Comparison of ENCODE assay signal across 8 cellular contexts in genomic region chr17:44557653-44558285, GRCh38. TPM values are rescaled to one million over a fixed set of nuclear protein-coding genes. Genes with fewer than 3 reads are reported as not detected.
DNase-seq lines count a peak whose midpoint lies in the region; ATAC-seq and TF ChIP-seq lines count a peak whose summit lies in the region.

No MANE protein-coding gene starts in this region.

- no peak overlapping the region for H3K27ac Mint-ChIP-seq in activated CD8-positive, alpha-beta memory T cell treated with anti-CD3 and anti-CD28 coated beads, Interleukin-2, amount 10 ng/mL, durations not matched to agents 7 days and 5 days
- H3K27ac Mint-ChIP-seq in neural progenitor cell, result peak overlapping the region; percentile 97

- H4K20me1 ChIP-seq in fibroblast of lung (ENCODE audit: control insufficient read depth, extremely low read depth, insufficient read depth, low read length), result no peaks in the 10 kb centered on the region
- H4K20me1 ChIP-seq in neural progenitor cell (ENCODE audit: low read depth), result peaks cover 52% of the 10 kb centered on the region

- H3K4me1 Mint-ChIP-seq in activated CD8-positive, alpha-beta memory T cell treated with anti-CD3 and anti-CD28 coated beads, Interleukin-2, amount 10 ng/mL, durations not matched to agents 7 days and 5 days, result peaks cover 21% of the 10 kb centered on the region
- peaks cover 65% of the 10 kb centered on the region for H3K4me1 Mint-ChIP-seq in neural progenitor cell

- peaks cover 2% of the 10 kb centered on the region for H3K9me3 ChIP-seq in fibroblast of lung (ENCODE audit: control insufficient read depth, insufficient read depth, low read depth, low read length)
- no peaks in the 10 kb centered on the region for H3K9me3 ChIP-seq in neural progenitor cell (ENCODE audit: low read depth)

- DNase-seq in Daoy (ENCODE audit: low read depth), result peak; percentile 62
- DNase-seq in LHCN-M2 (ENCODE audit: low read depth), result peak; percentile 62
- DNase-seq in activated CD8-positive, alpha-beta memory T cell treated with anti-CD3 and anti-CD28 coated beads, Interleukin-2, amount 10 ng/mL, durations not matched to agents 7 days and 5 days, result peak; percentile 47
- peak; percentile 73 to 78 for DNase-seq in fibroblast of lung (ENCODE audit: low read depth in 2 of 2)
- DNase-seq in neural progenitor cell (ENCODE audit: low spot score), result peak; percentile 79
- DNase-seq in cerebellar nuclear complex (lab: John Stamatoyannopoulos, UW), result no peak
- no peak for DNase-seq in kidney glomerular epithelial cell (lab: John Stamatoyannopoulos, UW)

- no peaks in the 10 kb centered on the region for H3K9me3 Mint-ChIP-seq in activated CD8-positive, alpha-beta memory T cell treated with anti-CD3 and anti-CD28 coated beads, Interleukin-2, amount 10 ng/mL, durations not matched to agents 7 days and 5 days (ENCODE audit: low read depth)
- no peaks in the 10 kb centered on the region for H3K9me3 Mint-ChIP-seq in neural progenitor cell

- H3K27me3 ChIP-seq in fibroblast of lung (ENCODE audit: control insufficient read depth, insufficient read depth, low read length), result no peaks in the 10 kb centered on the region
- no peaks in the 10 kb centered on the region for H3K27me3 ChIP-seq in neural progenitor cell

- H3K4me3 Mint-ChIP-seq in activated CD8-positive, alpha-beta memory T cell treated with anti-CD3 and anti-CD28 coated beads, Interleukin-2, amount 10 ng/mL, durations not matched to agents 7 days and 5 days, result peak overlapping the region; percentile 75
- H3K4me3 Mint-ChIP-seq in neural progenitor cell, result peak overlapping the region; percentile 98

- H3K36me3 Mint-ChIP-seq in activated CD8-positive, alpha-beta memory T cell treated with anti-CD3 and anti-CD28 coated beads, Interleukin-2, amount 10 ng/mL, durations not matched to agents 7 days and 5 days, result no peaks in the 10 kb centered on the region
- peaks cover 11% of the 10 kb centered on the region for H3K36me3 Mint-ChIP-seq in neural progenitor cell

- H3K4me3 ChIP-seq in fibroblast of lung (replicated peaks in 1 of 4; ENCODE audit: control extremely low read depth in 1 of 4, insufficient read depth in 1 of 4, low read depth in 3 of 4, low read length in 4 of 4) (peak overlapping the region; percentile 57 to 88 (median 72)), neural progenitor cell (peak overlapping the region; percentile 95)

- H3K4me1 ChIP-seq in fibroblast of lung (ENCODE audit: control insufficient read depth, extremely low read depth, insufficient read depth, low read length) (peaks cover 9% of the 10 kb centered on the region), neural progenitor cell (peaks cover 43% of the 10 kb centered on the region)

- TF ChIP-seq CTCF in fibroblast of lung (conservative IDR thresholded peaks at IDR 0.05 in 1 of 2, IDR thresholded peaks at IDR 0.05 in 1 of 2; ENCODE audit: low read depth in 1 of 2, low read length in 2 of 2) (no peak), neural progenitor cell (IDR thresholded peaks at IDR 0.05) (no peak)

- peaks cover 87% of the 10 kb centered on the region for H3F3A ChIP-seq in neural progenitor cell (ENCODE audit: low read depth)

- peak overlapping the region; percentile 21 for H2AFZ ChIP-seq in fibroblast of lung (ENCODE audit: low read length)
- H2AFZ ChIP-seq in neural progenitor cell (replicated peaks), result no peak overlapping the region

- no peak overlapping the region for H3K27ac ChIP-seq in fibroblast of lung (ENCODE audit: insufficient read depth, low read length)
- H3K27ac ChIP-seq in neural progenitor cell, result peak overlapping the region; percentile 99

- H3K36me3 ChIP-seq in fibroblast of lung (ENCODE audit: control insufficient read depth, insufficient read depth, low read length), result peaks cover 5% of the 10 kb centered on the region
- no peaks in the 10 kb centered on the region for H3K36me3 ChIP-seq in neural progenitor cell

- peak; percentile 50 for ATAC-seq in activated CD8-positive, alpha-beta memory T cell treated with anti-CD3 and anti-CD28 coated beads, Interleukin-2, amount 10 ng/mL, durations not matched to agents 7 days and 5 days
- no peak for ATAC-seq in GM19351 (IDR thresholded peaks at IDR 0.05; ENCODE audit: unreplicated experiment)

- H3K79me2 ChIP-seq in fibroblast of lung (ENCODE audit: control insufficient read depth, insufficient read depth, low read length) (peaks cover 21% of the 10 kb centered on the region), neural progenitor cell (ENCODE audit: low read depth) (peaks cover 58% of the 10 kb centered on the region)

- peak overlapping the region; percentile 40 for H3K9ac ChIP-seq in fibroblast of lung (ENCODE audit: insufficient read depth, low read length)
- H3K9ac ChIP-seq in neural progenitor cell, result peak overlapping the region; percentile 79

- peaks cover 81% of the 10 kb centered on the region for H3K27me3 Mint-ChIP-seq in activated CD8-positive, alpha-beta memory T cell treated with anti-CD3 and anti-CD28 coated beads, Interleukin-2, amount 10 ng/mL, durations not matched to agents 7 days and 5 days
- H3K27me3 Mint-ChIP-seq in neural progenitor cell (ENCODE audit: insufficient read depth, low read depth), result peaks cover 6% of the 10 kb centered on the region

- CTCF ChIA-PET in activated CD8-positive, alpha-beta memory T cell treated with anti-CD3 and anti-CD28 coated beads, Interleukin-2, amount 10 ng/mL, durations not matched to agents 7 days and 5 days (lab: Charles Lee), result no interaction called here

- H3K4me2 ChIP-seq in fibroblast of lung (ENCODE audit: extremely low read depth, insufficient read depth, low read length) (peak overlapping the region; percentile 81), neural progenitor cell (peak overlapping the region; percentile 98)

RNA-seq across cellular contexts. Expression of gene FZD2, which starts 0.5 kb away (rescaled TPM):
- 4.6 and 5.5 TPM in 2 replicates for total RNA-seq in Daoy (2014; rRNA removed; shearing (Covaris generic))
- total RNA-seq in LHCN-M2 (2014; rRNA removed) (12.5 and 21.2 TPM in 2 replicates), fibroblast of lung (14.6 and 20.3 TPM in 2 replicates), neural progenitor cell (ENCODE audit: low replicate concordance) (56.6 and 188 TPM in 2 replicates)
- 55.8 TPM for polyA plus RNA-seq in LHCN-M2 (2012)
- under 1 TPM in 1 of 2 experiments, not detected in 1; 0.30 TPM for total RNA-seq in activated CD8-positive, alpha-beta memory T cell treated with anti-CD3 and anti-CD28 coated beads, Interleukin-2, amount 10 ng/mL, durations not matched to agents 7 days and 5 days
- polyA plus RNA-seq in fibroblast of lung, result 14.0 and 23.2 TPM in 2 replicates
- 24.6 and 32.2 TPM in 2 replicates for polyA plus RNA-seq in fibroblast of lung (2012)
- polyA minus RNA-seq in fibroblast of lung (ENCODE audit: low replicate concordance), result 23.3 and 44.3 TPM in 2 replicates

RNA-seq across cellular contexts. Expression of gene GPATCH8, which starts 54.6 kb away (rescaled TPM):
- total RNA-seq in Daoy (2014; rRNA removed; shearing (Covaris generic)), result 6.3 and 7.7 TPM in 2 replicates
- total RNA-seq in LHCN-M2 (2014; rRNA removed), result 15.8 and 21.6 TPM in 2 replicates
- polyA plus RNA-seq in LHCN-M2 (2012), result 9.1 TPM
- 10 to 100 TPM; 46.1 to 51.6 TPM for total RNA-seq in activated CD8-positive, alpha-beta memory T cell treated with anti-CD3 and anti-CD28 coated beads, Interleukin-2, amount 10 ng/mL, durations not matched to agents 7 days and 5 days
- total RNA-seq in fibroblast of lung, result 13.4 and 19.3 TPM in 2 replicates
- 13.7 and 14.0 TPM in 2 replicates for polyA plus RNA-seq in fibroblast of lung
- polyA plus RNA-seq in fibroblast of lung (2012), result 11.7 and 15.1 TPM in 2 replicates
- 17.9 and 21.9 TPM in 2 replicates for polyA minus RNA-seq in fibroblast of lung (ENCODE audit: low replicate concordance)
- 41.4 and 44.1 TPM in 2 replicates for total RNA-seq in neural progenitor cell (ENCODE audit: low replicate concordance)

Comparison
In these comparisons a context has a peak if more than half of its experiments do, and no peak if none do; other contexts are left out.
1. DNase-seq: peak in Daoy (single experiment), LHCN-M2 (single experiment), activated CD8-positive, alpha-beta memory T cell treated with anti-CD3 and anti-CD28 coated beads, Interleukin-2, amount 10 ng/mL, durations not matched to agents 7 days and 5 days (single experiment), fibroblast of lung (2 of 2) and neural progenitor cell (single experiment); none in cerebellar nuclear complex (0 of 2) and kidney glomerular epithelial cell (single experiment).